2 cellular contexts compared by ENCODE assay signal in genomic region chr18:731185-731584, GRCh38.
TF ChIP-seq lines count a peak whose summit lies in the region.

No MANE protein-coding gene starts in this region.

TF ChIP-seq in SK-N-SH treated with all-trans-retinoic acid at 6 μM for 48 hours, 23 proteins besides CTCF, POLR2A, EP300 and RAD21 (continued from another document):
- TF ChIP-seq PATZ1 (CRISPR knock-in tag; IDR thresholded peaks at IDR 0.05; ENCODE audit: borderline replicate concordance) (no peak), ZC3H10 (CRISPR knock-in tag; IDR thresholded peaks at IDR 0.05) (no peak), BACH2 (CRISPR knock-in tag; IDR thresholded peaks at IDR 0.05; ENCODE audit: borderline replicate concordance) (no peak), ESRRG (CRISPR knock-in tag; IDR thresholded peaks at IDR 0.05) (no peak), CSRNP3 (CRISPR knock-in tag; IDR thresholded peaks at IDR 0.05) (no peak), ZNF565 (CRISPR knock-in tag; conservative IDR thresholded peaks at IDR 0.05; ENCODE audit: low read depth) (no peak), ARNTL (CRISPR knock-in tag; IDR thresholded peaks at IDR 0.05; ENCODE audit: borderline replicate concordance, low read depth) (no peak), TOX (CRISPR knock-in tag; IDR thresholded peaks at IDR 0.05; ENCODE audit: borderline replicate concordance) (no peak), TSHZ2 (CRISPR knock-in tag; IDR thresholded peaks at IDR 0.05) (no peak), PPARA (CRISPR knock-in tag; IDR thresholded peaks at IDR 0.05; ENCODE audit: borderline replicate concordance) (no peak), OSR1 (CRISPR knock-in tag; IDR thresholded peaks at IDR 0.05) (no peak), ZFP30 (CRISPR knock-in tag; IDR thresholded peaks at IDR 0.05) (no peak), CSDC2 (CRISPR knock-in tag; IDR thresholded peaks at IDR 0.05) (no peak)
TF ChIP-seq in SK-N-SH treated with all-trans-retinoic acid at 6 μM for 48 hours: peak in this region for 0.

TF ChIP-seq in SK-N-SH, 30 proteins besides CTCF, POLR2A, EP300 and RAD21 (continued from another document):
- TF ChIP-seq PBX3 (IDR thresholded peaks at IDR 0.05) (no peak), NFIC (IDR thresholded peaks at IDR 0.05; ENCODE audit: borderline replicate concordance) (no peak), ELF1 (IDR thresholded peaks at IDR 0.05) (no peak), REST (IDR thresholded peaks at IDR 0.05; ENCODE audit: low read depth, low read length) (no peak), RFX5 (IDR thresholded peaks at IDR 0.05; ENCODE audit: low read length) (no peak), MEF2A (IDR thresholded peaks at IDR 0.05; ENCODE audit: borderline replicate concordance, low read depth) (no peak), POLR2AphosphoS5 (IDR thresholded peaks at IDR 0.05; ENCODE audit: low read depth, low read length) (no peak), FOXJ3 (CRISPR knock-in tag; IDR thresholded peaks at IDR 0.05) (no peak), CHD2 (IDR thresholded peaks at IDR 0.05; ENCODE audit: low read length, partially characterized antibody) (no peak), ZBTB33 (IDR thresholded peaks at IDR 0.05; ENCODE audit: borderline replicate concordance, low read depth) (no peak)
